ENCODE assay signal across 28 cellular contexts in the genomic region with DNA sequence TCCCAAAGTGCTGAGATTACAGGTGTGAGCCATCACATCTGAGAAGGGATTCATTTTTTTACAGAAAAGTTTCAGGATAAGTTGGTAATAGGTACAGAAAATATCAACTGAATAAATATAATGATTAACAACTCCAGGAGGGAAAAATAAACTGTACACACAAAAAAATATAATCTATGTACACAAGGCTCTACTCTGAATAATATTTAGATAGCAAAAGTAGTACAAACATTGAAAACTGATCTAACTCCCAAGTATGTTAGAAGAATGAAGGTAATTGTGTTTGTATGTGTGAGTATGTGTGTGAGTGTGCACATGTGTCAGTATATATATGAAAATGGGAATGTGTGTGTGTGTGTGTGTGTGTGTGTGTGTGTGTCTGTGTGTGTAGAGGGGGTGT.
"Had no signal": no experiment of that assay in that cellular context is flagged by ENCODE, and none has a peak within 500 bp of the region (broad histone marks: within the 10 kb centered on the region; RNA-seq: fewer than 3 reads in every experiment).

No MANE protein-coding gene starts in this region.

- H3K27ac Mint-ChIP-seq: activated CD8-positive, alpha-beta memory T cell treated with anti-CD3 and anti-CD28 coated beads, Interleukin-2, amount 10 ng/mL, durations not matched to agents 7 days and 5 days; activated CD8-positive, alpha-beta T cell treated with anti-CD3 and anti-CD28 coated beads, Interleukin-2, amount 10 ng/mL, durations not matched to agents 7 days and 5 days; activated naive CD4-positive, alpha-beta T cell treated with anti-CD3 and anti-CD28 coated beads, Interleukin-2, amount 10 ng/mL, durations not matched to agents 7 days and 5 days; activated naive CD8-positive, alpha-beta T cell treated with anti-CD3 and anti-CD28 coated beads, Interleukin-2, amount 10 ng/mL, durations not matched to agents 7 days and 5 days; effector memory CD8-positive, alpha-beta T cell; nephron progenitor cell; stimulated activated naive B cell treated with anti-CD40 and anti-IgM and Interleukin-4, amounts not matched to agents 10 μg/mL and 1 μg/mL and 100 μg/mL, for 72 hours; WTC11 had no signal

- H3K4me3 Mint-ChIP-seq: activated CD8-positive, alpha-beta memory T cell treated with anti-CD3 and anti-CD28 coated beads, Interleukin-2, amount 10 ng/mL, durations not matched to agents 7 days and 5 days; activated CD8-positive, alpha-beta T cell treated with anti-CD3 and anti-CD28 coated beads, Interleukin-2, amount 10 ng/mL, durations not matched to agents 7 days and 5 days; activated naive CD4-positive, alpha-beta T cell treated with anti-CD3 and anti-CD28 coated beads, Interleukin-2, amount 10 ng/mL, durations not matched to agents 7 days and 5 days; activated naive CD8-positive, alpha-beta T cell treated with anti-CD3 and anti-CD28 coated beads, Interleukin-2, amount 10 ng/mL, durations not matched to agents 7 days and 5 days; effector memory CD8-positive, alpha-beta T cell; mesothelial cell of epicardium; naive B cell; nephron progenitor cell; stimulated activated naive B cell treated with anti-CD40 and anti-IgM and Interleukin-4, amounts not matched to agents 10 μg/mL and 1 μg/mL and 100 μg/mL, for 72 hours; WTC11 had no signal

- H3K27ac ChIP-seq: ascending aorta, brain microvascular endothelial cell, coronary artery, neutrophil, psoas muscle, suprapubic skin, tibial artery had no signal

- ATAC-seq: activated CD8-positive, alpha-beta memory T cell treated with anti-CD3 and anti-CD28 coated beads, Interleukin-2, amount 10 ng/mL, durations not matched to agents 7 days and 5 days; activated CD8-positive, alpha-beta T cell treated with anti-CD3 and anti-CD28 coated beads, Interleukin-2, amount 10 ng/mL, durations not matched to agents 7 days and 5 days; effector memory CD8-positive, alpha-beta T cell; left cardiac atrium; left ventricle myocardium superior; psoas muscle; stimulated activated naive B cell treated with anti-CD40 and anti-IgM and Interleukin-4, amounts not matched to agents 10 μg/mL and 1 μg/mL and 100 μg/mL, for 72 hours; WTC11 had no signal

- H3K9me3 Mint-ChIP-seq: activated naive CD4-positive, alpha-beta T cell treated with anti-CD3 and anti-CD28 coated beads, Interleukin-2, amount 10 ng/mL, durations not matched to agents 7 days and 5 days; activated naive CD8-positive, alpha-beta T cell treated with anti-CD3 and anti-CD28 coated beads, Interleukin-2, amount 10 ng/mL, durations not matched to agents 7 days and 5 days; effector memory CD8-positive, alpha-beta T cell; mesothelial cell of epicardium; naive B cell; nephron progenitor cell; stimulated activated naive B cell treated with anti-CD40 and anti-IgM and Interleukin-4, amounts not matched to agents 10 μg/mL and 1 μg/mL and 100 μg/mL, for 72 hours; WTC11 had no signal

- DNase-seq: activated CD4-positive, alpha-beta T cell treated with anti-CD3 and anti-CD28 coated beads for 1 hour; activated CD4-positive, alpha-beta T cell treated with anti-CD3 and anti-CD28 coated beads, Interleukin-2, amount 50 U/mL, for 1 hour; activated CD8-positive, alpha-beta memory T cell treated with anti-CD3 and anti-CD28 coated beads, Interleukin-2, amount 10 ng/mL, durations not matched to agents 7 days and 5 days; activated CD8-positive, alpha-beta T cell treated with anti-CD3 and anti-CD28 coated beads, Interleukin-2, amount 10 ng/mL, durations not matched to agents 7 days and 5 days; activated gamma-delta T cell; activated naive CD4-positive, alpha-beta T cell treated with anti-CD3 and anti-CD28 coated beads, Interleukin-2, amount 10 ng/mL, durations not matched to agents 7 days and 5 days; activated naive CD8-positive, alpha-beta T cell treated with anti-CD3 and anti-CD28 coated beads, Interleukin-2, amount 10 ng/mL, durations not matched to agents 7 days and 5 days; brain microvascular endothelial cell; effector memory CD8-positive, alpha-beta T cell; head of caudate nucleus; hippocampal formation; left cardiac atrium; left ventricle myocardium superior; naive B cell; nephron progenitor cell; psoas muscle; stimulated activated CD4-positive, alpha-beta T cell treated with anti-CD3 and anti-CD28 coated beads, Interleukin-1b, Interleukin-23, amount 100 ng/mL, for 48 hours; stimulated activated CD4-positive, alpha-beta T cell treated with anti-CD3 and anti-CD28 coated beads, Interleukin-4, amount 100 ng/mL, for 4 hours; stimulated activated CD8-positive, alpha-beta memory T cell treated with anti-CD3 and anti-CD28 coated beads, Interleukin-4, amount 100 ng/mL, for 48 hours; stimulated activated naive B cell treated with anti-CD40 and anti-IgM and Interleukin-4, amounts not matched to agents 10 μg/mL and 1 μg/mL and 100 μg/mL, for 72 hours had no signal

- H3K9me3 ChIP-seq: ascending aorta, neutrophil, psoas muscle, suprapubic skin, tibial artery had no signal

- H3K27me3 ChIP-seq: ascending aorta, brain microvascular endothelial cell, neutrophil, suprapubic skin, tibial artery had no signal

- H3K4me1 ChIP-seq: ascending aorta, psoas muscle, tibial artery had no signal

- H3K4me3 ChIP-seq: ascending aorta, coronary artery, psoas muscle, smooth muscle cell, suprapubic skin, tibial artery had no signal

- H3K4me1 Mint-ChIP-seq: activated CD8-positive, alpha-beta memory T cell treated with anti-CD3 and anti-CD28 coated beads, Interleukin-2, amount 10 ng/mL, durations not matched to agents 7 days and 5 days; activated naive CD4-positive, alpha-beta T cell treated with anti-CD3 and anti-CD28 coated beads, Interleukin-2, amount 10 ng/mL, durations not matched to agents 7 days and 5 days; naive B cell; nephron progenitor cell; stimulated activated naive B cell treated with anti-CD40 and anti-IgM and Interleukin-4, amounts not matched to agents 10 μg/mL and 1 μg/mL and 100 μg/mL, for 72 hours; WTC11 had no signal

- H3K27me3 Mint-ChIP-seq: activated CD8-positive, alpha-beta memory T cell treated with anti-CD3 and anti-CD28 coated beads, Interleukin-2, amount 10 ng/mL, durations not matched to agents 7 days and 5 days; activated naive CD4-positive, alpha-beta T cell treated with anti-CD3 and anti-CD28 coated beads, Interleukin-2, amount 10 ng/mL, durations not matched to agents 7 days and 5 days; activated naive CD8-positive, alpha-beta T cell treated with anti-CD3 and anti-CD28 coated beads, Interleukin-2, amount 10 ng/mL, durations not matched to agents 7 days and 5 days; effector memory CD8-positive, alpha-beta T cell; naive B cell; stimulated activated naive B cell treated with anti-CD40 and anti-IgM and Interleukin-4, amounts not matched to agents 10 μg/mL and 1 μg/mL and 100 μg/mL, for 72 hours had no signal

- H3K4me2 ChIP-seq: smooth muscle cell had no signal
